20 cellular contexts compared by ENCODE assay signal in the genomic region with DNA sequence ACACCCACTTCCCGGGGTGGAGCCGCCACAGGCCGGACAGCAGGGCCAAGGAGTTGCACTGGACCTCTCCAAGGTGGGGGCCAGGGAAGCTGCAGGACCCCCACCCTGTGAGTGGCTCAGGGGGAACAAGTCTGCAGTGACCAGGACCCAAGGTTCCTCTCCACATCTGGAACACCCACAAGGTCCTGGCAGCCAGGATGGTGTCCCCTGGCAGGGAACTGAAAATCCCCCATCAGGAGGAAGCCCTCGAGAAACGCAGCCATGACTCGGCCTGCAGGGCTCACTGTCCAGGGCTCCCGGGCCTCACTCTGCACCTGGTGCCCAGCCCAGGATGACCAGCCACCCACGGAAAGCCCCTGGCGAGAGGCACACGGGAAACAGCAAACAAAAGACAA. TPM values are rescaled to one million over a fixed set of nuclear protein-coding genes. Genes with fewer than 3 reads are reported as not detected.
DNase-seq lines count a peak whose midpoint lies in the region; ATAC-seq and TF ChIP-seq lines count a peak whose summit lies in the region.
"Had no signal": no experiment of that assay in that cellular context is flagged by ENCODE, and none has a peak within 500 bp of the region (broad histone marks: within the 10 kb centered on the region; RNA-seq: fewer than 3 reads in every experiment).

No MANE protein-coding gene starts in this region.

- POLR2A ChIA-PET in HCT116 (lab: Charles Lee) = no interaction called here
- POLR2A ChIA-PET in GM10248 (lab: Yijun Ruan, JAX) = no interaction called here

- CTCF ChIA-PET in activated CD8-positive, alpha-beta memory T cell treated with anti-CD3 and anti-CD28 coated beads, Interleukin-2, amount 10 ng/mL, durations not matched to agents 7 days and 5 days (lab: Charles Lee) = interaction anchor here (0.6 kb wide), 1 partner anchor 23 kb away, joined by 3 read pairs; no protein-coding TSS in a partner anchor
- CTCF ChIA-PET in HCT116 (lab: Charles Lee) = no interaction called here
- CTCF ChIA-PET in GM10248 (lab: Yijun Ruan, JAX) = no interaction called here

- H3K9me3 ChIP-seq in HCT116 (ENCODE audit: control insufficient read depth in 1 of 2, insufficient read depth in 1 of 2, low read depth in 1 of 2, low read length in 2 of 2) (no peaks in the 10 kb centered on the region), osteoblast (ENCODE audit: low read depth, low read length) (no peaks in the 10 kb centered on the region), T-helper 17 cell (ENCODE audit: control insufficient read depth, low read length, poor library complexity, severe bottlenecking) (no peaks in the 10 kb centered on the region)
- H3K9me3 ChIP-seq: A549, adrenal gland, thoracic aorta had no signal

- no peak for TF ChIP-seq CTCF in HCT116 (IDR thresholded peaks at IDR 0.05 in 2 of 3, conservative IDR thresholded peaks at IDR 0.05 in 1 of 3; ENCODE audit: borderline replicate concordance in 1 of 3, insufficient read depth in 1 of 3, low read depth in 2 of 3, low read length in 2 of 3)
- no peak for TF ChIP-seq CTCF in chondrocyte (IDR thresholded peaks at IDR 0.05)
- TF ChIP-seq CTCF in osteoblast (IDR thresholded peaks at IDR 0.05; ENCODE audit: extremely low read depth, low read depth, low read length) = no peak
- no peak for TF ChIP-seq CTCF in GM10248 (IDR thresholded peaks at IDR 0.05; ENCODE audit: control extremely low read depth, extremely low read depth, low read depth, missing control alignments)

- RAD21 ChIA-PET in HCT116 (lab: Charles Lee; ENCODE audit: low non-redundant PET in 1 of 2, low total read pairs in 2 of 2, uncharacterized antibody in 2 of 2, unreplicated experiment in 2 of 2) = no interaction called here

- H3K4me1 ChIP-seq in HCT116 (ENCODE audit: control insufficient read depth in 1 of 2, insufficient read depth in 2 of 2, low read length in 2 of 2) = no peaks in the 10 kb centered on the region
- H3K4me1 ChIP-seq in osteoblast (ENCODE audit: insufficient read depth, low read length) = no peaks in the 10 kb centered on the region
- H3K4me1 ChIP-seq: A549, adrenal gland had no signal

- peaks cover 2% of the 10 kb centered on the region; the same call in 1 of the 2 replicates for H3K79me2 ChIP-seq in HCT116 (ENCODE audit: insufficient read depth, low read length)
- H3K79me2 ChIP-seq in osteoblast (ENCODE audit: insufficient read depth, low read length) = peaks cover 31% of the 10 kb centered on the region

- H4K20me1 ChIP-seq in HCT116 (ENCODE audit: insufficient read depth) = no peaks in the 10 kb centered on the region
- peaks cover 27% of the 10 kb centered on the region for H4K20me1 ChIP-seq in osteoblast (ENCODE audit: insufficient read depth, low read length)

- no TSS peak for BruUV-seq in HCT116 (replicated peaks; lab: Mats Ljungman, UMichigan)

- TF ChIP-seq POLR2A in HCT116 (IDR thresholded peaks at IDR 0.05; ENCODE audit: borderline replicate concordance, extremely low read depth, insufficient read depth, insufficient read length) = no peak

- H3K9me3 Mint-ChIP-seq in activated CD8-positive, alpha-beta memory T cell treated with anti-CD3 and anti-CD28 coated beads, Interleukin-2, amount 10 ng/mL, durations not matched to agents 7 days and 5 days (ENCODE audit: low read depth) = no peaks in the 10 kb centered on the region
- no peaks in the 10 kb centered on the region for H3K9me3 Mint-ChIP-seq in chondrocyte (ENCODE audit: low read depth)
- H3K9me3 Mint-ChIP-seq: activated T-helper 2 cell treated with anti-CD3 and anti-CD28 coated beads, Interferon-gamma antibody, Interleukin-2, Interleukin-4, amounts not matched to agents 10 μg/mL and 5 μg/mL and 100 μg/mL, durations not matched to agents 14 hours and 24 hours and 36 hours had no signal

- no peaks in the 10 kb centered on the region for H3K9me2 ChIP-seq in HCT116 (ENCODE audit: insufficient read depth)

- peaks cover 26% of the 10 kb centered on the region for H3K36me3 Mint-ChIP-seq in activated CD8-positive, alpha-beta memory T cell treated with anti-CD3 and anti-CD28 coated beads, Interleukin-2, amount 10 ng/mL, durations not matched to agents 7 days and 5 days
- H3K36me3 Mint-ChIP-seq in chondrocyte (ENCODE audit: low read depth) (peaks cover 31% of the 10 kb centered on the region), T-helper 17 cell (ENCODE audit: low read depth) (peaks cover 12% of the 10 kb centered on the region)

- peaks cover 12% of the 10 kb centered on the region for H3K4me1 Mint-ChIP-seq in activated CD8-positive, alpha-beta memory T cell treated with anti-CD3 and anti-CD28 coated beads, Interleukin-2, amount 10 ng/mL, durations not matched to agents 7 days and 5 days
- H3K4me1 Mint-ChIP-seq in chondrocyte (ENCODE audit: low read depth) (peaks cover 3% of the 10 kb centered on the region), T-helper 17 cell (peaks cover 6% of the 10 kb centered on the region)
- H3K4me1 Mint-ChIP-seq: mesothelial cell of epicardium, neural crest cell had no signal

- H3K4me2 ChIP-seq in HCT116 (ENCODE audit: low read length) (no peak overlapping the region), osteoblast (ENCODE audit: insufficient read depth, low read length) (no peak overlapping the region)
- H3K4me2 ChIP-seq: A549 had no signal

- TF ChIP-seq RAD21 in HCT116 (IDR thresholded peaks at IDR 0.05; ENCODE audit: low read depth) = no peak

- H2AFZ ChIP-seq in HCT116 (ENCODE audit: low read depth, low read length, poor library complexity, severe bottlenecking) (no peak overlapping the region), osteoblast (ENCODE audit: low read length) (no peak overlapping the region)
- H2AFZ ChIP-seq: GM23248 had no signal

- H3K27ac Mint-ChIP-seq in activated CD8-positive, alpha-beta memory T cell treated with anti-CD3 and anti-CD28 coated beads, Interleukin-2, amount 10 ng/mL, durations not matched to agents 7 days and 5 days = peak overlapping the region; percentile 22
- H3K27ac Mint-ChIP-seq in chondrocyte (ENCODE audit: unreplicated experiment) = peak overlapping the region; percentile 1
- H3K27ac Mint-ChIP-seq in T-helper 17 cell = no peak overlapping the region
- H3K27ac Mint-ChIP-seq: activated T-helper 2 cell treated with anti-CD3 and anti-CD28 coated beads, Interferon-gamma antibody, Interleukin-2, Interleukin-4, amounts not matched to agents 10 μg/mL and 5 μg/mL and 100 μg/mL, durations not matched to agents 14 hours and 24 hours and 36 hours; mesothelial cell of epicardium had no signal

- H3K4me3 ChIP-seq in HCT116 (replicated peaks in 1 of 2; ENCODE audit: low read depth in 1 of 2, low read length in 2 of 2) = no peak overlapping the region
- H3K4me3 ChIP-seq in osteoblast (ENCODE audit: insufficient read depth, low read length) = no peak overlapping the region
- H3K4me3 ChIP-seq: A549, adrenal gland, GM23248, thoracic aorta had no signal

- no peaks in the 10 kb centered on the region for H3K27me3 ChIP-seq in HCT116 (ENCODE audit: insufficient read depth, low read length)
- no peaks in the 10 kb centered on the region for H3K27me3 ChIP-seq in osteoblast (ENCODE audit: insufficient read depth, low read length)
- H3K27me3 ChIP-seq: adrenal gland had no signal

- intact Hi-C loops in HCT116 (cut with micrococcal nuclease) = no loop called here

- no peak overlapping the region for H3K9ac ChIP-seq in HCT116 (ENCODE audit: low read length)
- H3K9ac ChIP-seq: GM23248 had no signal

- no peak overlapping the region for H3K4me3 Mint-ChIP-seq in activated CD8-positive, alpha-beta memory T cell treated with anti-CD3 and anti-CD28 coated beads, Interleukin-2, amount 10 ng/mL, durations not matched to agents 7 days and 5 days
- H3K4me3 Mint-ChIP-seq in chondrocyte (ENCODE audit: unreplicated experiment) (no peak overlapping the region), T-helper 17 cell (no peak overlapping the region)
- H3K4me3 Mint-ChIP-seq: mesothelial cell of epicardium, neural crest cell had no signal

- H3K27ac ChIP-seq in HCT116 (ENCODE audit: low read depth, low read length) = no peak overlapping the region; the same call in 1 of the 2 replicates
- no peak overlapping the region for H3K27ac ChIP-seq in osteoblast (ENCODE audit: low read depth, low read length)
- H3K27ac ChIP-seq: A549, GM23248, thoracic aorta had no signal

- DNase-seq in activated CD8-positive, alpha-beta memory T cell treated with anti-CD3 and anti-CD28 coated beads, Interleukin-2, amount 10 ng/mL, durations not matched to agents 7 days and 5 days = no peak
- DNase-seq in activated CD8-positive, alpha-beta memory T cell treated with anti-CD3 and anti-CD28 coated beads, Interleukin-2, amount 50 U/mL, for 4 hours = no peak
- DNase-seq in HCT116 (ENCODE audit: low read depth, low spot score) = no peak
- DNase-seq in chondrocyte (ENCODE audit: low spot score) = no peak
- DNase-seq in osteoblast (ENCODE audit: insufficient read length, low spot score, missing footprints) = peak; percentile 81
- no peak for DNase-seq in GM10248 (ENCODE audit: extremely low spot score)
- DNase-seq in T-helper 17 cell = no peak
- DNase-seq: DND-41, GM23248, NCI-H2081, T-helper 1 cell had no signal

- no peak for ATAC-seq in activated CD8-positive, alpha-beta memory T cell treated with anti-CD3 and anti-CD28 coated beads, Interleukin-2, amount 10 ng/mL, durations not matched to agents 7 days and 5 days
- ATAC-seq in HCT116 (no peak), T-helper 17 cell (no peak), HG02798 (IDR thresholded peaks at IDR 0.05; ENCODE audit: poor library complexity, unreplicated experiment) (no peak)
- ATAC-seq: HepG2 had no signal

- H3K27me3 Mint-ChIP-seq in activated CD8-positive, alpha-beta memory T cell treated with anti-CD3 and anti-CD28 coated beads, Interleukin-2, amount 10 ng/mL, durations not matched to agents 7 days and 5 days = no peaks in the 10 kb centered on the region
- H3K27me3 Mint-ChIP-seq in chondrocyte (ENCODE audit: low read depth) = no peaks in the 10 kb centered on the region
- H3K27me3 Mint-ChIP-seq in T-helper 17 cell = no peaks in the 10 kb centered on the region

- peaks cover 17 to 26% of the 10 kb centered on the region in 2 experiments for H3K36me3 ChIP-seq in HCT116 (ENCODE audit: control insufficient read depth in 1 of 2, insufficient read depth in 2 of 2, low read length in 2 of 2)
- peaks cover 61% of the 10 kb centered on the region for H3K36me3 ChIP-seq in osteoblast (ENCODE audit: insufficient read depth, low read length)

RNA-seq across cellular contexts. Expression of a gene that starts 11.5 kb away (rescaled TPM):
- total RNA-seq in activated CD8-positive, alpha-beta memory T cell treated with anti-CD3 and anti-CD28 coated beads, Interleukin-2, amount 10 ng/mL, durations not matched to agents 7 days and 5 days = 100 to 1,000 TPM in 1 of 2 experiments, 10 to 100 TPM in 1; 98.4 to 113 TPM
- total RNA-seq in HCT116 (2021; ENCODE audit: unreplicated experiment) = 120 TPM
- 128 and 151 TPM in 2 replicates for polyA plus RNA-seq in HCT116 (2012)
- total RNA-seq in chondrocyte = 146 to 166 TPM (median 161 TPM) in 3 replicates
- 441 and 506 TPM in 2 replicates for total RNA-seq in osteoblast
- 100 to 1,000 TPM; 108 to 127 TPM for total RNA-seq in T-helper 17 cell

RNA-seq across cellular contexts. Expression of a gene that starts 39.8 kb away (rescaled TPM):
- 10 to 100 TPM; 50.7 to 53.8 TPM for total RNA-seq in activated CD8-positive, alpha-beta memory T cell treated with anti-CD3 and anti-CD28 coated beads, Interleukin-2, amount 10 ng/mL, durations not matched to agents 7 days and 5 days
- total RNA-seq in HCT116 (2021; ENCODE audit: unreplicated experiment) (104 TPM), chondrocyte (65.1 to 77.7 TPM (median 68.0 TPM) in 3 replicates), osteoblast (28.6 and 35.7 TPM in 2 replicates), T-helper 17 cell (10 to 100 TPM; 31.4 TPM)
- polyA plus RNA-seq in HCT116 (2012) = 118 and 126 TPM in 2 replicates

RNA-seq across cellular contexts. Expression of a gene that starts 41.8 kb away (rescaled TPM):
- total RNA-seq in activated CD8-positive, alpha-beta memory T cell treated with anti-CD3 and anti-CD28 coated beads, Interleukin-2, amount 10 ng/mL, durations not matched to agents 7 days and 5 days = 1 to 10 TPM; 1.7 to 2.1 TPM
- total RNA-seq in HCT116 (2021; ENCODE audit: unreplicated experiment) (9.1 TPM), chondrocyte (2.6 to 2.9 TPM (median 2.7 TPM) in 3 replicates), osteoblast (0.88 and 1.1 TPM in 2 replicates), T-helper 17 cell (1 to 10 TPM; 5.7 to 5.8 TPM)
- polyA plus RNA-seq in HCT116 (2012) = 6.3 and 6.5 TPM in 2 replicates

RNA-seq across cellular contexts. Expression of a gene that starts 45.5 kb away (rescaled TPM):
- total RNA-seq in activated CD8-positive, alpha-beta memory T cell treated with anti-CD3 and anti-CD28 coated beads, Interleukin-2, amount 10 ng/mL, durations not matched to agents 7 days and 5 days = 10 to 100 TPM; 26.6 to 31.2 TPM
- total RNA-seq in HCT116 (2021; ENCODE audit: unreplicated experiment) (40.1 TPM), chondrocyte (30.0 to 32.5 TPM (median 32.0 TPM) in 3 replicates), osteoblast (33.0 and 36.2 TPM in 2 replicates), T-helper 17 cell (10 to 100 TPM; 21.8 to 24.5 TPM)
- polyA plus RNA-seq in HCT116 (2012) = 32.1 and 33.3 TPM in 2 replicates

RNA-seq across cellular contexts. Expression of a gene that starts 53.7 kb away (rescaled TPM):
- 10 to 100 TPM; 33.0 to 79.4 TPM for total RNA-seq in activated CD8-positive, alpha-beta memory T cell treated with anti-CD3 and anti-CD28 coated beads, Interleukin-2, amount 10 ng/mL, durations not matched to agents 7 days and 5 days
- total RNA-seq in HCT116 (2021; ENCODE audit: unreplicated experiment) (70.3 TPM), chondrocyte (not detected in 3 replicates), osteoblast (under 0.01 TPM in 1 of 2 replicates, not detected in the other), T-helper 17 cell (100 to 1,000 TPM; 131 to 165 TPM)
- polyA plus RNA-seq in HCT116 (2012) = 53.8 and 55.2 TPM in 2 replicates
- total RNA-seq: cerebellum, GM23248, neural crest cell had no signal
- polyA plus RNA-seq: GM23248 had no signal
